Comparison of ENCODE assay signal across 8 cellular contexts in the genomic region with DNA sequence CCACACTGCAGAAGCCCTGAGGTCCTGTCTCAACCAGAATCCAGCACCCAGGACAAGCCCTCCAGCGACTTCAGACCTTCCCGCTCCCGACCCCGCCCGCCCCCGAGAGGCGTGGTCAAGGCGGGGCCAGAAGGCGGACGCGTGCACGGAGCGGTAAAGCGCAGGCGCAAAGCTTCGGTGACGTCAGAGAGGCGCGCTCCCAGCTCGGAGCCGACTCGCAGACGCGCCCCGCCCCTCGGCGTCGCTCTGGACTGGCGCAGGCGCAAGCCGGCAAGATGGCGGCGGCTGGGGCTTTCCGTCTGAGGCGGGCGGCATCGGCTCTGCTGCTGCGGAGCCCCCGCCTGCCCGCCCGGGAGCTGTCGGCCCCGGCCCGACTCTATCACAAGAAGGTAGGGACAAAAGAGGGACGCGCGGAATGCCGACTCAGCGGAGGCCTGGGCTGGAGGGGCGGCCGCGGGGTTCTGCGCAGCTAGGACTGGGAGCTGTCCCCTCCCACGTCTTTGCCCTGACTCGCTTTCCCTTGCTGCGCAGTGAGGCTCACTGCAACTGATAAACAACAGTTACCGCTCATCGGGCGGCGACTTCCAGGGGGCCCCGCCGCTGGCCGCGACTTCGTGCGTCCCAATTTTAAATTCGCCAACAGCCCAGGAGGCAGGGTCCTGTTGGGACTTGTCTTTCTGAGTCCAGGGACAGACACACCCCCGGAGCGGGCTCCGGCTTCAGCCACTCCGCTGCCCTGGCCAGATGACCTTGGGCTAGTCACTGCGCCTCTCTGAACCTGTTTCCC. TPM values are rescaled to one million over a fixed set of nuclear protein-coding genes. Genes with fewer than 3 reads are reported as not detected.
DNase-seq lines count a peak whose midpoint lies in the region; ATAC-seq and TF ChIP-seq lines count a peak whose summit lies in the region.

Gene ISCU, plus strand, starts transcription at position 249 of the 787 bp plus-strand sequence. Its CDS starts 27 bp downstream, at position 276.

- H3K9me3 Mint-ChIP-seq in activated T-helper 2 cell treated with anti-CD3 and anti-CD28 coated beads, Interferon-gamma antibody, Interleukin-2, Interleukin-4, amounts not matched to agents 10 μg/mL and 5 μg/mL and 100 μg/mL, durations not matched to agents 14 hours and 24 hours and 36 hours: no peaks in the 10 kb centered on the region
- no peaks in the 10 kb centered on the region for H3K9me3 Mint-ChIP-seq in naive thymus-derived CD8-positive, alpha-beta T cell
- H3K9me3 Mint-ChIP-seq in stimulated activated naive B cell treated with anti-CD40 and anti-IgM and Interleukin-4, amounts not matched to agents 10 μg/mL and 1 μg/mL and 100 μg/mL, for 72 hours: no peaks in the 10 kb centered on the region

- peak; percentile 99 for DNase-seq in ELF-1 (ENCODE audit: low read depth, low spot score)
- DNase-seq in H7: peak; percentile 99
- DNase-seq in RWPE2 (ENCODE audit: low spot score): peak; percentile 94
- DNase-seq in activated T-helper 2 cell treated with anti-CD3 and anti-CD28 coated beads, Interferon-gamma antibody, Interleukin-2, Interleukin-4, amounts not matched to agents 10 μg/mL and 5 μg/mL and 100 μg/mL, durations not matched to agents 14 hours and 24 hours and 36 hours (ENCODE audit: low spot score): peak; percentile 98
- peak; percentile 96 for DNase-seq in fibroblast of mammary gland (ENCODE audit: low read depth)
- peak; percentile 97 to 100 (median 99) for DNase-seq in naive thymus-derived CD8-positive, alpha-beta T cell
- peak; percentile 99 for DNase-seq in stimulated activated naive B cell treated with anti-CD40 and anti-IgM and Interleukin-4, amounts not matched to agents 10 μg/mL and 1 μg/mL and 100 μg/mL, for 72 hours

- H3K4me3 ChIP-seq in H7 (ENCODE audit: insufficient read depth, low read depth, low read length) (peak within 1 kb of the TSS; percentile 83), Loucy (ENCODE audit: low read length, poor library complexity, severe bottlenecking) (peak within 1 kb of the TSS; percentile 85), RWPE2 (ENCODE audit: severe bottlenecking) (peak within 1 kb of the TSS; percentile 78), fibroblast of mammary gland (ENCODE audit: control insufficient read depth, low read depth, low read length) (peak within 1 kb of the TSS; percentile 92)

- H3K9me3 ChIP-seq in Loucy (ENCODE audit: insufficient read depth, low read depth, low read length): no peaks in the 10 kb centered on the region
- no peaks in the 10 kb centered on the region for H3K9me3 ChIP-seq in RWPE2 (ENCODE audit: severe bottlenecking)

- peak within 1 kb of the TSS; percentile 100 for H3K4me2 ChIP-seq in Loucy (ENCODE audit: low read depth, low read length, poor library complexity, severe bottlenecking)

- H2AFZ ChIP-seq in Loucy (ENCODE audit: low read length): peak within 1 kb of the TSS; percentile 96

- peak within 1 kb of the TSS; percentile 100 for H3K27ac Mint-ChIP-seq in activated T-helper 2 cell treated with anti-CD3 and anti-CD28 coated beads, Interferon-gamma antibody, Interleukin-2, Interleukin-4, amounts not matched to agents 10 μg/mL and 5 μg/mL and 100 μg/mL, durations not matched to agents 14 hours and 24 hours and 36 hours
- H3K27ac Mint-ChIP-seq in naive thymus-derived CD8-positive, alpha-beta T cell: peak within 1 kb of the TSS; percentile 98 to 100 (median 100)
- peak within 1 kb of the TSS; percentile 99 for H3K27ac Mint-ChIP-seq in stimulated activated naive B cell treated with anti-CD40 and anti-IgM and Interleukin-4, amounts not matched to agents 10 μg/mL and 1 μg/mL and 100 μg/mL, for 72 hours

- H3K27ac ChIP-seq in RWPE2 (ENCODE audit: poor library complexity, severe bottlenecking): peak within 1 kb of the TSS; percentile 76

- POLR2A ChIA-PET in naive thymus-derived CD8-positive, alpha-beta T cell (lab: Charles Lee): interaction anchor here (0.6 to 11.6 kb wide), 18 partner anchors 12 to 491 kb away, joined by 3 to 217 read pairs (median 3); partner anchors contain the start of genes SELPLG and SSH1

- H3F3A ChIP-seq in Loucy (ENCODE audit: low read depth): peaks cover 17% of the 10 kb centered on the region

- H3K9me2 ChIP-seq in Loucy (replicated peaks; ENCODE audit: low read depth, low read length): no peaks in the 10 kb centered on the region

- H3K27me3 ChIP-seq in H7 (ENCODE audit: control insufficient read depth, insufficient read depth, low read length) (no peaks in the 10 kb centered on the region), Loucy (ENCODE audit: insufficient read depth, low read length, poor library complexity, severe bottlenecking) (peaks cover 4% of the 10 kb centered on the region), RWPE2 (ENCODE audit: insufficient read depth, poor library complexity, severe bottlenecking) (no peaks in the 10 kb centered on the region)

- TF ChIP-seq CTCF in Loucy (conservative IDR thresholded peaks at IDR 0.05; ENCODE audit: low read length) (no peak), RWPE2 (IDR thresholded peaks at IDR 0.05; ENCODE audit: poor library complexity, severe bottlenecking) (no peak), fibroblast of mammary gland (conservative IDR thresholded peaks at IDR 0.05; ENCODE audit: control insufficient read depth, insufficient read depth, low read depth, low read length) (no peak)

- no peaks in the 10 kb centered on the region for H3K27me3 Mint-ChIP-seq in activated T-helper 2 cell treated with anti-CD3 and anti-CD28 coated beads, Interferon-gamma antibody, Interleukin-2, Interleukin-4, amounts not matched to agents 10 μg/mL and 5 μg/mL and 100 μg/mL, durations not matched to agents 14 hours and 24 hours and 36 hours (ENCODE audit: low read depth)
- no peaks in the 10 kb centered on the region for H3K27me3 Mint-ChIP-seq in naive thymus-derived CD8-positive, alpha-beta T cell
- no peaks in the 10 kb centered on the region for H3K27me3 Mint-ChIP-seq in stimulated activated naive B cell treated with anti-CD40 and anti-IgM and Interleukin-4, amounts not matched to agents 10 μg/mL and 1 μg/mL and 100 μg/mL, for 72 hours

- intact Hi-C loops in activated T-helper 2 cell treated with anti-CD3 and anti-CD28 coated beads, Interferon-gamma antibody, Interleukin-2, Interleukin-4, amounts not matched to agents 10 μg/mL and 5 μg/mL and 100 μg/mL, durations not matched to agents 14 hours and 24 hours and 36 hours (cut with micrococcal nuclease): loop anchor here (1.0 to 5.0 kb wide), 10 partner anchors 56 to 531 kb away; partner anchors contain the start of genes ALKBH2, CORO1C, SSH1 and USP30

- H3K36me3 Mint-ChIP-seq in activated T-helper 2 cell treated with anti-CD3 and anti-CD28 coated beads, Interferon-gamma antibody, Interleukin-2, Interleukin-4, amounts not matched to agents 10 μg/mL and 5 μg/mL and 100 μg/mL, durations not matched to agents 14 hours and 24 hours and 36 hours (ENCODE audit: low read depth): peaks cover 58% of the 10 kb centered on the region
- peaks cover 4 to 47% (median 13%) of the 10 kb centered on the region in 3 donors for H3K36me3 Mint-ChIP-seq in naive thymus-derived CD8-positive, alpha-beta T cell
- H3K36me3 Mint-ChIP-seq in stimulated activated naive B cell treated with anti-CD40 and anti-IgM and Interleukin-4, amounts not matched to agents 10 μg/mL and 1 μg/mL and 100 μg/mL, for 72 hours: peaks cover 17 to 39% of the 10 kb centered on the region in 2 donors

- H3K9ac ChIP-seq in Loucy (ENCODE audit: low read depth, low read length, poor library complexity, severe bottlenecking): peak within 1 kb of the TSS; percentile 97

- H3K36me3 ChIP-seq in H7 (replicated peaks; ENCODE audit: control insufficient read depth, insufficient read depth, low read length) (peaks cover 33% of the 10 kb centered on the region), Loucy (ENCODE audit: insufficient read depth, low read length) (peaks cover 11% of the 10 kb centered on the region; the same call in 1 of the 2 replicates), RWPE2 (ENCODE audit: low read depth) (peaks cover 51% of the 10 kb centered on the region)

- peaks cover 69% of the 10 kb centered on the region for H3K4me1 ChIP-seq in Loucy (ENCODE audit: insufficient read depth, low read length, poor library complexity, severe bottlenecking)
- peaks cover 6% of the 10 kb centered on the region for H3K4me1 ChIP-seq in RWPE2 (ENCODE audit: insufficient read depth, poor library complexity, severe bottlenecking)

- peaks cover 51% of the 10 kb centered on the region for H3K79me2 ChIP-seq in Loucy (ENCODE audit: insufficient read depth, low read length)

- peaks cover 43% of the 10 kb centered on the region for H4K20me1 ChIP-seq in Loucy (ENCODE audit: insufficient read depth, low read length, poor library complexity, severe bottlenecking)

- peaks cover 23% of the 10 kb centered on the region for H3K4me1 Mint-ChIP-seq in activated T-helper 2 cell treated with anti-CD3 and anti-CD28 coated beads, Interferon-gamma antibody, Interleukin-2, Interleukin-4, amounts not matched to agents 10 μg/mL and 5 μg/mL and 100 μg/mL, durations not matched to agents 14 hours and 24 hours and 36 hours (ENCODE audit: low read depth)
- H3K4me1 Mint-ChIP-seq in naive thymus-derived CD8-positive, alpha-beta T cell: peaks cover 18 to 83% (median 55%) of the 10 kb centered on the region in 4 donors
- peaks cover 41 to 64% of the 10 kb centered on the region in 2 donors for H3K4me1 Mint-ChIP-seq in stimulated activated naive B cell treated with anti-CD40 and anti-IgM and Interleukin-4, amounts not matched to agents 10 μg/mL and 1 μg/mL and 100 μg/mL, for 72 hours

- ATAC-seq in RWPE2 (ENCODE audit: low read depth): peak; percentile 67
- ATAC-seq in naive thymus-derived CD8-positive, alpha-beta T cell: peak; percentile 67 to 72
- ATAC-seq in stimulated activated naive B cell treated with anti-CD40 and anti-IgM and Interleukin-4, amounts not matched to agents 10 μg/mL and 1 μg/mL and 100 μg/mL, for 72 hours (replicated peaks): peak; percentile 66 to 74

- peak within 1 kb of the TSS; percentile 100 for H3K4me3 Mint-ChIP-seq in activated T-helper 2 cell treated with anti-CD3 and anti-CD28 coated beads, Interferon-gamma antibody, Interleukin-2, Interleukin-4, amounts not matched to agents 10 μg/mL and 5 μg/mL and 100 μg/mL, durations not matched to agents 14 hours and 24 hours and 36 hours (ENCODE audit: low read depth)
- H3K4me3 Mint-ChIP-seq in naive thymus-derived CD8-positive, alpha-beta T cell: peak within 1 kb of the TSS; percentile 97 to 100 (median 100)
- peak within 1 kb of the TSS; percentile 99 to 100 for H3K4me3 Mint-ChIP-seq in stimulated activated naive B cell treated with anti-CD40 and anti-IgM and Interleukin-4, amounts not matched to agents 10 μg/mL and 1 μg/mL and 100 μg/mL, for 72 hours

RNA-seq across cellular contexts. Expression of gene ISCU, which starts in this region (rescaled TPM):
- total RNA-seq in H7 (2014; rRNA removed; shearing (Covaris generic)): 89.3 and 97.3 TPM in 2 replicates
- 62.9 and 63.5 TPM in 2 replicates for total RNA-seq in activated T-helper 2 cell treated with anti-CD3 and anti-CD28 coated beads, Interferon-gamma antibody, Interleukin-2, Interleukin-4, amounts not matched to agents 10 μg/mL and 5 μg/mL and 100 μg/mL, durations not matched to agents 14 hours and 24 hours and 36 hours
- 100 to 1,000 TPM; 176 to 184 TPM for total RNA-seq in naive thymus-derived CD8-positive, alpha-beta T cell
- 100 to 1,000 TPM; 287 to 373 (median 324) TPM for polyA plus RNA-seq in naive thymus-derived CD8-positive, alpha-beta T cell

Comparison
In these comparisons a context has a peak if more than half of its experiments do, and no peak if none do; other contexts are left out.
1. Peak in every context shown above with its lines: DNase-seq, ATAC-seq, H3K4me3 ChIP-seq and H3K27ac ChIP-seq.